1 cellular context compared by ENCODE assay signal in genomic region chr16:57863434-57864160, GRCh38.
TF ChIP-seq lines count a peak whose summit lies in the region.

No MANE protein-coding gene starts in this region.

TF ChIP-seq in HEK293, 187 proteins besides CTCF, POLR2A, EP300 and RAD21 (continued from another document):
- TF ChIP-seq, protein P1, sequence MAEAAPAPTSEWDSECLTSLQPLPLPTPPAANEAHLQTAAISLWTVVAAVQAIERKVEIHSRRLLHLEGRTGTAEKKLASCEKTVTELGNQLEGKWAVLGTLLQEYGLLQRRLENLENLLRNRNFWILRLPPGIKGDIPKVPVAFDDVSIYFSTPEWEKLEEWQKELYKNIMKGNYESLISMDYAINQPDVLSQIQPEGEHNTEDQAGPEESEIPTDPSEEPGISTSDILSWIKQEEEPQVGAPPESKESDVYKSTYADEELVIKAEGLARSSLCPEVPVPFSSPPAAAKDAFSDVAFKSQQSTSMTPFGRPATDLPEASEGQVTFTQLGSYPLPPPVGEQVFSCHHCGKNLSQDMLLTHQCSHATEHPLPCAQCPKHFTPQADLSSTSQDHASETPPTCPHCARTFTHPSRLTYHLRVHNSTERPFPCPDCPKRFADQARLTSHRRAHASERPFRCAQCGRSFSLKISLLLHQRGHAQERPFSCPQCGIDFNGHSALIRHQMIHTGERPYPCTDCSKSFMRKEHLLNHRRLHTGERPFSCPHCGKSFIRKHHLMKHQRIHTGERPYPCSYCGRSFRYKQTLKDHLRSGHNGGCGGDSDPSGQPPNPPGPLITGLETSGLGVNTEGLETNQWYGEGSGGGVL (tag by site-specific recombination; IDR thresholded peaks at IDR 0.05): peak; percentile 43; the same call in 1 of the 2 replicates
- TF ChIP-seq ZNF654 (tag by site-specific recombination; IDR thresholded peaks at IDR 0.05; ENCODE audit: low read depth): peak; percentile 65
- TF ChIP-seq ZNF600 (tag by site-specific recombination; IDR thresholded peaks at IDR 0.05): peak; percentile 63
- no peak for TF ChIP-seq ZBTB1 (tag by site-specific recombination; IDR thresholded peaks at IDR 0.05)
- TF ChIP-seq ZNF785 (tag by site-specific recombination; IDR thresholded peaks at IDR 0.05): no peak
- peak; percentile 38 for TF ChIP-seq ZBTB17 (tag by site-specific recombination; IDR thresholded peaks at IDR 0.05)
- no peak for TF ChIP-seq ZNF121 (tag by site-specific recombination; IDR thresholded peaks at IDR 0.05)
- TF ChIP-seq ZIC2 (tag by site-specific recombination; IDR thresholded peaks at IDR 0.05): 0 out of 2 replicates have a peak, but pooled peaks have one; percentile 27
- 0 out of 2 replicates have a peak, but pooled peaks have one; percentile 23 for TF ChIP-seq ZNF335 (tag by site-specific recombination; conservative IDR thresholded peaks at IDR 0.05)
- TF ChIP-seq ZNF544 (tag by site-specific recombination; IDR thresholded peaks at IDR 0.05): no peak
- no peak for TF ChIP-seq ZNF157 (tag by site-specific recombination; IDR thresholded peaks at IDR 0.05)
- TF ChIP-seq ZNF211 (tag by site-specific recombination; IDR thresholded peaks at IDR 0.05; ENCODE audit: low read depth): no peak
- no peak for TF ChIP-seq ZNF341 (tag by site-specific recombination; IDR thresholded peaks at IDR 0.05; ENCODE audit: low read depth)
- TF ChIP-seq ZNF629 (tag by site-specific recombination; IDR thresholded peaks at IDR 0.05): 0 out of 2 replicates have a peak, but pooled peaks have one; percentile 28
- TF ChIP-seq, protein P2, sequence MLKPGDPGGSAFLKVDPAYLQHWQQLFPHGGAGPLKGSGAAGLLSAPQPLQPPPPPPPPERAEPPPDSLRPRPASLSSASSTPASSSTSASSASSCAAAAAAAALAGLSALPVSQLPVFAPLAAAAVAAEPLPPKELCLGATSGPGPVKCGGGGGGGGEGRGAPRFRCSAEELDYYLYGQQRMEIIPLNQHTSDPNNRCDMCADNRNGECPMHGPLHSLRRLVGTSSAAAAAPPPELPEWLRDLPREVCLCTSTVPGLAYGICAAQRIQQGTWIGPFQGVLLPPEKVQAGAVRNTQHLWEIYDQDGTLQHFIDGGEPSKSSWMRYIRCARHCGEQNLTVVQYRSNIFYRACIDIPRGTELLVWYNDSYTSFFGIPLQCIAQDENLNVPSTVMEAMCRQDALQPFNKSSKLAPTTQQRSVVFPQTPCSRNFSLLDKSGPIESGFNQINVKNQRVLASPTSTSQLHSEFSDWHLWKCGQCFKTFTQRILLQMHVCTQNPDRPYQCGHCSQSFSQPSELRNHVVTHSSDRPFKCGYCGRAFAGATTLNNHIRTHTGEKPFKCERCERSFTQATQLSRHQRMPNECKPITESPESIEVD (tag by site-specific recombination; IDR thresholded peaks at IDR 0.05): peak; percentile 27
- no peak for TF ChIP-seq ZNF560 (tag by site-specific recombination; IDR thresholded peaks at IDR 0.05; ENCODE audit: borderline replicate concordance)
- TF ChIP-seq ZNF621 (tag by site-specific recombination; IDR thresholded peaks at IDR 0.05): no peak
- TF ChIP-seq ZNF426 (tag by site-specific recombination; IDR thresholded peaks at IDR 0.05): no peak
- TF ChIP-seq HIC1 (tag by site-specific recombination; IDR thresholded peaks at IDR 0.05): no peak
- no peak for TF ChIP-seq KLF1 (tag by site-specific recombination; IDR thresholded peaks at IDR 0.05)
- no peak for TF ChIP-seq KLF8 (tag by site-specific recombination; IDR thresholded peaks at IDR 0.05)
- no peak for TF ChIP-seq ZNF776 (tag by site-specific recombination; IDR thresholded peaks at IDR 0.05; ENCODE audit: borderline replicate concordance)
- TF ChIP-seq ZNF366 (tag by site-specific recombination; conservative IDR thresholded peaks at IDR 0.05): no peak
- TF ChIP-seq ZSCAN30 (tag by site-specific recombination; IDR thresholded peaks at IDR 0.05): no peak
- TF ChIP-seq TCF7L2 (IDR thresholded peaks at IDR 0.05; ENCODE audit: borderline replicate concordance, low read depth, low read length): no peak
- no peak for TF ChIP-seq MYNN (tag by site-specific recombination; IDR thresholded peaks at IDR 0.05; ENCODE audit: borderline replicate concordance)
- no peak for TF ChIP-seq ZBTB49 (tag by site-specific recombination; IDR thresholded peaks at IDR 0.05; ENCODE audit: low read depth)
- no peak for TF ChIP-seq ZNF549 (tag by site-specific recombination; IDR thresholded peaks at IDR 0.05)
- TF ChIP-seq ZSCAN23 (tag by site-specific recombination; IDR thresholded peaks at IDR 0.05): no peak
- TF ChIP-seq, protein P3, sequence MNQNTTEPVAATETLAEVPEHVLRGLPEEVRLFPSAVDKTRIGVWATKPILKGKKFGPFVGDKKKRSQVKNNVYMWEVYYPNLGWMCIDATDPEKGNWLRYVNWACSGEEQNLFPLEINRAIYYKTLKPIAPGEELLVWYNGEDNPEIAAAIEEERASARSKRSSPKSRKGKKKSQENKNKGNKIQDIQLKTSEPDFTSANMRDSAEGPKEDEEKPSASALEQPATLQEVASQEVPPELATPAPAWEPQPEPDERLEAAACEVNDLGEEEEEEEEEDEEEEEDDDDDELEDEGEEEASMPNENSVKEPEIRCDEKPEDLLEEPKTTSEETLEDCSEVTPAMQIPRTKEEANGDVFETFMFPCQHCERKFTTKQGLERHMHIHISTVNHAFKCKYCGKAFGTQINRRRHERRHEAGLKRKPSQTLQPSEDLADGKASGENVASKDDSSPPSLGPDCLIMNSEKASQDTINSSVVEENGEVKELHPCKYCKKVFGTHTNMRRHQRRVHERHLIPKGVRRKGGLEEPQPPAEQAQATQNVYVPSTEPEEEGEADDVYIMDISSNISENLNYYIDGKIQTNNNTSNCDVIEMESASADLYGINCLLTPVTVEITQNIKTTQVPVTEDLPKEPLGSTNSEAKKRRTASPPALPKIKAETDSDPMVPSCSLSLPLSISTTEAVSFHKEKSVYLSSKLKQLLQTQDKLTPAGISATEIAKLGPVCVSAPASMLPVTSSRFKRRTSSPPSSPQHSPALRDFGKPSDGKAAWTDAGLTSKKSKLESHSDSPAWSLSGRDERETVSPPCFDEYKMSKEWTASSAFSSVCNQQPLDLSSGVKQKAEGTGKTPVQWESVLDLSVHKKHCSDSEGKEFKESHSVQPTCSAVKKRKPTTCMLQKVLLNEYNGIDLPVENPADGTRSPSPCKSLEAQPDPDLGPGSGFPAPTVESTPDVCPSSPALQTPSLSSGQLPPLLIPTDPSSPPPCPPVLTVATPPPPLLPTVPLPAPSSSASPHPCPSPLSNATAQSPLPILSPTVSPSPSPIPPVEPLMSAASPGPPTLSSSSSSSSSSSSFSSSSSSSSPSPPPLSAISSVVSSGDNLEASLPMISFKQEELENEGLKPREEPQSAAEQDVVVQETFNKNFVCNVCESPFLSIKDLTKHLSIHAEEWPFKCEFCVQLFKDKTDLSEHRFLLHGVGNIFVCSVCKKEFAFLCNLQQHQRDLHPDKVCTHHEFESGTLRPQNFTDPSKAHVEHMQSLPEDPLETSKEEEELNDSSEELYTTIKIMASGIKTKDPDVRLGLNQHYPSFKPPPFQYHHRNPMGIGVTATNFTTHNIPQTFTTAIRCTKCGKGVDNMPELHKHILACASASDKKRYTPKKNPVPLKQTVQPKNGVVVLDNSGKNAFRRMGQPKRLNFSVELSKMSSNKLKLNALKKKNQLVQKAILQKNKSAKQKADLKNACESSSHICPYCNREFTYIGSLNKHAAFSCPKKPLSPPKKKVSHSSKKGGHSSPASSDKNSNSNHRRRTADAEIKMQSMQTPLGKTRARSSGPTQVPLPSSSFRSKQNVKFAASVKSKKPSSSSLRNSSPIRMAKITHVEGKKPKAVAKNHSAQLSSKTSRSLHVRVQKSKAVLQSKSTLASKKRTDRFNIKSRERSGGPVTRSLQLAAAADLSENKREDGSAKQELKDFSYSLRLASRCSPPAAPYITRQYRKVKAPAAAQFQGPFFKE (tag by site-specific recombination; IDR thresholded peaks at IDR 0.05; ENCODE audit: borderline replicate concordance): no peak
- TF ChIP-seq ZNF660 (tag by site-specific recombination; IDR thresholded peaks at IDR 0.05): no peak
- TF ChIP-seq ZNF292 (tag by site-specific recombination; IDR thresholded peaks at IDR 0.05; ENCODE audit: borderline replicate concordance, low read depth): no peak
- TF ChIP-seq REPIN1 (tag by site-specific recombination; IDR thresholded peaks at IDR 0.05; ENCODE audit: low read depth): no peak
- no peak for TF ChIP-seq BCL11A (tag by site-specific recombination; IDR thresholded peaks at IDR 0.05; ENCODE audit: low read depth)
- TF ChIP-seq ZNF23 (tag by site-specific recombination; IDR thresholded peaks at IDR 0.05; ENCODE audit: borderline replicate concordance): no peak
- no peak for TF ChIP-seq ZNF768 (tag by site-specific recombination; IDR thresholded peaks at IDR 0.05)
- no peak for TF ChIP-seq ZNF155 (tag by site-specific recombination; IDR thresholded peaks at IDR 0.05)
